Comparison of ENCODE assay signal across 1 cellular context in the genomic region with DNA sequence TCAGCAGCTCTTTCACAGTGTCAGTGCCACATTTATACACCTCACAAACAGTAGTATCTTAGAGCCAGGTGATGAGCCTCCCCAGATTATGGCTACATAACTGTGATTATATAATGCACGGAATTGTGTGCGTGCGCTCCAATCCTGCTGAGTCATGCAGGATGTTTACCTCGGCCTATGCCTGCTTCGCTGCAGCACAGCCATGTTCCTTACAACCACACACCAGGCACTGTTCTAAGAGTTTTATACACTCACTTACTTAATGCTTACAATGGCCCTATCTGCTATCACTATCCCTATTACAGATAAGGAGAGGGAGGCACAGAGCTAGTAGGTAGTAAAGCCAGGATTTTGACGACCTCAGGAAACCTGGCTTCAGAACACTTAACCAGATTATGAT.
A peak's percentile ranks its signal among the peaks of the same experiment; 100 is the strongest.
TF ChIP-seq lines count a peak whose summit lies in the region.

No MANE protein-coding gene starts in this region.

TF ChIP-seq in K562, 482 proteins besides CTCF, POLR2A, EP300 and RAD21 (continued from another document and continues in another):
- TF ChIP-seq, protein P1, sequence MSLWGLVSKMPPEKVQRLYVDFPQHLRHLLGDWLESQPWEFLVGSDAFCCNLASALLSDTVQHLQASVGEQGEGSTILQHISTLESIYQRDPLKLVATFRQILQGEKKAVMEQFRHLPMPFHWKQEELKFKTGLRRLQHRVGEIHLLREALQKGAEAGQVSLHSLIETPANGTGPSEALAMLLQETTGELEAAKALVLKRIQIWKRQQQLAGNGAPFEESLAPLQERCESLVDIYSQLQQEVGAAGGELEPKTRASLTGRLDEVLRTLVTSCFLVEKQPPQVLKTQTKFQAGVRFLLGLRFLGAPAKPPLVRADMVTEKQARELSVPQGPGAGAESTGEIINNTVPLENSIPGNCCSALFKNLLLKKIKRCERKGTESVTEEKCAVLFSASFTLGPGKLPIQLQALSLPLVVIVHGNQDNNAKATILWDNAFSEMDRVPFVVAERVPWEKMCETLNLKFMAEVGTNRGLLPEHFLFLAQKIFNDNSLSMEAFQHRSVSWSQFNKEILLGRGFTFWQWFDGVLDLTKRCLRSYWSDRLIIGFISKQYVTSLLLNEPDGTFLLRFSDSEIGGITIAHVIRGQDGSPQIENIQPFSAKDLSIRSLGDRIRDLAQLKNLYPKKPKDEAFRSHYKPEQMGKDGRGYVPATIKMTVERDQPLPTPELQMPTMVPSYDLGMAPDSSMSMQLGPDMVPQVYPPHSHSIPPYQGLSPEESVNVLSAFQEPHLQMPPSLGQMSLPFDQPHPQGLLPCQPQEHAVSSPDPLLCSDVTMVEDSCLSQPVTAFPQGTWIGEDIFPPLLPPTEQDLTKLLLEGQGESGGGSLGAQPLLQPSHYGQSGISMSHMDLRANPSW (CRISPR knock-in tag; IDR thresholded peaks at IDR 0.05) = no peak
- no peak for TF ChIP-seq MCM5 (IDR thresholded peaks at IDR 0.05; ENCODE audit: low read depth)
- no peak for TF ChIP-seq XRCC4 (IDR thresholded peaks at IDR 0.05; ENCODE audit: extremely low read depth, insufficient read depth, insufficient read length)
- no peak for TF ChIP-seq ZNF197 (CRISPR knock-in tag; IDR thresholded peaks at IDR 0.05; ENCODE audit: low read depth)
- TF ChIP-seq POLR2H (tag; IDR thresholded peaks at IDR 0.05; ENCODE audit: low read depth) = no peak
- no peak for TF ChIP-seq SETDB1 (IDR thresholded peaks at IDR 0.05; ENCODE audit: low read length)
- peak; percentile 60 for TF ChIP-seq ZFP36 (IDR thresholded peaks at IDR 0.05; ENCODE audit: low read depth, low read length, partially characterized antibody)
- TF ChIP-seq BACH1 (tag; IDR thresholded peaks at IDR 0.05) = peak; percentile 91
- TF ChIP-seq SRSF1 (IDR thresholded peaks at IDR 0.05; ENCODE audit: low read depth, low read length) = no peak
- no peak for TF ChIP-seq RBM17 (IDR thresholded peaks at IDR 0.05; ENCODE audit: borderline replicate concordance, low read depth, low read length)
- TF ChIP-seq, protein P2, sequence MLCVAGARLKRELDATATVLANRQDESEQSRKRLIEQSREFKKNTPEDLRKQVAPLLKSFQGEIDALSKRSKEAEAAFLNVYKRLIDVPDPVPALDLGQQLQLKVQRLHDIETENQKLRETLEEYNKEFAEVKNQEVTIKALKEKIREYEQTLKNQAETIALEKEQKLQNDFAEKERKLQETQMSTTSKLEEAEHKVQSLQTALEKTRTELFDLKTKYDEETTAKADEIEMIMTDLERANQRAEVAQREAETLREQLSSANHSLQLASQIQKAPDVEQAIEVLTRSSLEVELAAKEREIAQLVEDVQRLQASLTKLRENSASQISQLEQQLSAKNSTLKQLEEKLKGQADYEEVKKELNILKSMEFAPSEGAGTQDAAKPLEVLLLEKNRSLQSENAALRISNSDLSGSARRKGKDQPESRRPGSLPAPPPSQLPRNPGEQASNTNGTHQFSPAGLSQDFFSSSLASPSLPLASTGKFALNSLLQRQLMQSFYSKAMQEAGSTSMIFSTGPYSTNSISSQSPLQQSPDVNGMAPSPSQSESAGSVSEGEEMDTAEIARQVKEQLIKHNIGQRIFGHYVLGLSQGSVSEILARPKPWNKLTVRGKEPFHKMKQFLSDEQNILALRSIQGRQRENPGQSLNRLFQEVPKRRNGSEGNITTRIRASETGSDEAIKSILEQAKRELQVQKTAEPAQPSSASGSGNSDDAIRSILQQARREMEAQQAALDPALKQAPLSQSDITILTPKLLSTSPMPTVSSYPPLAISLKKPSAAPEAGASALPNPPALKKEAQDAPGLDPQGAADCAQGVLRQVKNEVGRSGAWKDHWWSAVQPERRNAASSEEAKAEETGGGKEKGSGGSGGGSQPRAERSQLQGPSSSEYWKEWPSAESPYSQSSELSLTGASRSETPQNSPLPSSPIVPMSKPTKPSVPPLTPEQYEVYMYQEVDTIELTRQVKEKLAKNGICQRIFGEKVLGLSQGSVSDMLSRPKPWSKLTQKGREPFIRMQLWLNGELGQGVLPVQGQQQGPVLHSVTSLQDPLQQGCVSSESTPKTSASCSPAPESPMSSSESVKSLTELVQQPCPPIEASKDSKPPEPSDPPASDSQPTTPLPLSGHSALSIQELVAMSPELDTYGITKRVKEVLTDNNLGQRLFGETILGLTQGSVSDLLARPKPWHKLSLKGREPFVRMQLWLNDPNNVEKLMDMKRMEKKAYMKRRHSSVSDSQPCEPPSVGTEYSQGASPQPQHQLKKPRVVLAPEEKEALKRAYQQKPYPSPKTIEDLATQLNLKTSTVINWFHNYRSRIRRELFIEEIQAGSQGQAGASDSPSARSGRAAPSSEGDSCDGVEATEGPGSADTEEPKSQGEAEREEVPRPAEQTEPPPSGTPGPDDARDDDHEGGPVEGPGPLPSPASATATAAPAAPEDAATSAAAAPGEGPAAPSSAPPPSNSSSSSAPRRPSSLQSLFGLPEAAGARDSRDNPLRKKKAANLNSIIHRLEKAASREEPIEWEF (CRISPR knock-in tag; IDR thresholded peaks at IDR 0.05) = peak; percentile 75; the same call in 1 of the 2 replicates
- TF ChIP-seq HDAC2 (IDR thresholded peaks at IDR 0.05) = no peak
- TF ChIP-seq NRF1 (conservative IDR thresholded peaks at IDR 0.05 in 1 of 2, IDR thresholded peaks at IDR 0.05 in 1 of 2) = no peak
- TF ChIP-seq CC2D1A (IDR thresholded peaks at IDR 0.05) = no peak
- TF ChIP-seq DIDO1 (tag; IDR thresholded peaks at IDR 0.05; ENCODE audit: low read depth) = no peak
- no peak for TF ChIP-seq TAF9B (IDR thresholded peaks at IDR 0.05; ENCODE audit: partially characterized antibody)
- no peak for TF ChIP-seq TCF7 (IDR thresholded peaks at IDR 0.05; ENCODE audit: borderline replicate concordance)
- no peak for TF ChIP-seq RFX1 (IDR thresholded peaks at IDR 0.05)
- peak; percentile 35 for TF ChIP-seq BRD9 (IDR thresholded peaks at IDR 0.05; ENCODE audit: low read depth, partially characterized antibody)
- no peak for TF ChIP-seq TAF15 (IDR thresholded peaks at IDR 0.05; ENCODE audit: low read depth, low read length)
- TF ChIP-seq CBFA2T2 (conservative IDR thresholded peaks at IDR 0.05) = no peak
- TF ChIP-seq, protein P3, sequence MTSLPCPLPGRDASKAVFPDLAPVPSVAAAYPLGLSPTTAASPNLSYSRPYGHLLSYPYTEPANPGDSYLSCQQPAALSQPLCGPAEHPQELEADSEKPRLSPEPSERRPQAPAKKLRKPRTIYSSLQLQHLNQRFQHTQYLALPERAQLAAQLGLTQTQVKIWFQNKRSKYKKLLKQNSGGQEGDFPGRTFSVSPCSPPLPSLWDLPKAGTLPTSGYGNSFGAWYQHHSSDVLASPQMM (CRISPR knock-in tag; IDR thresholded peaks at IDR 0.05) = no peak
- no peak for TF ChIP-seq ZNF79 (CRISPR knock-in tag; IDR thresholded peaks at IDR 0.05; ENCODE audit: low read depth)
- TF ChIP-seq, protein P4, sequence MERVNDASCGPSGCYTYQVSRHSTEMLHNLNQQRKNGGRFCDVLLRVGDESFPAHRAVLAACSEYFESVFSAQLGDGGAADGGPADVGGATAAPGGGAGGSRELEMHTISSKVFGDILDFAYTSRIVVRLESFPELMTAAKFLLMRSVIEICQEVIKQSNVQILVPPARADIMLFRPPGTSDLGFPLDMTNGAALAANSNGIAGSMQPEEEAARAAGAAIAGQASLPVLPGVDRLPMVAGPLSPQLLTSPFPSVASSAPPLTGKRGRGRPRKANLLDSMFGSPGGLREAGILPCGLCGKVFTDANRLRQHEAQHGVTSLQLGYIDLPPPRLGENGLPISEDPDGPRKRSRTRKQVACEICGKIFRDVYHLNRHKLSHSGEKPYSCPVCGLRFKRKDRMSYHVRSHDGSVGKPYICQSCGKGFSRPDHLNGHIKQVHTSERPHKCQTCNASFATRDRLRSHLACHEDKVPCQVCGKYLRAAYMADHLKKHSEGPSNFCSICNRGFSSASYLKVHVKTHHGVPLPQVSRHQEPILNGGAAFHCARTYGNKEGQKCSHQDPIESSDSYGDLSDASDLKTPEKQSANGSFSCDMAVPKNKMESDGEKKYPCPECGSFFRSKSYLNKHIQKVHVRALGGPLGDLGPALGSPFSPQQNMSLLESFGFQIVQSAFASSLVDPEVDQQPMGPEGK (CRISPR knock-in tag; IDR thresholded peaks at IDR 0.05; ENCODE audit: borderline replicate concordance) = no peak
- TF ChIP-seq MYBL2 (IDR thresholded peaks at IDR 0.05; ENCODE audit: low read depth) = no peak
- TF ChIP-seq MYBL2 (CRISPR knock-in tag; IDR thresholded peaks at IDR 0.05; ENCODE audit: borderline replicate concordance) = no peak
- TF ChIP-seq BHLHE40 (IDR thresholded peaks at IDR 0.05; ENCODE audit: low read length) = no peak
- TF ChIP-seq SOX6 (IDR thresholded peaks at IDR 0.05) = no peak
- no peak for TF ChIP-seq ZFX (CRISPR knock-in tag; IDR thresholded peaks at IDR 0.05)
- 0 out of 2 replicates have a peak, but pooled peaks have one; percentile 13 for TF ChIP-seq BCOR (IDR thresholded peaks at IDR 0.05)
- TF ChIP-seq SREBF2 (CRISPR knock-in tag; IDR thresholded peaks at IDR 0.05) = no peak
- TF ChIP-seq KLF6 (CRISPR knock-in tag; IDR thresholded peaks at IDR 0.05; ENCODE audit: borderline replicate concordance) = peak; percentile 69; the same call in 1 of the 2 replicates
- no peak for TF ChIP-seq SNIP1 (IDR thresholded peaks at IDR 0.05; ENCODE audit: low read depth)
- TF ChIP-seq PCBP1 (IDR thresholded peaks at IDR 0.05; ENCODE audit: low read depth, low read length, poor library complexity, severe bottlenecking) = no peak
- TF ChIP-seq, protein P5, sequence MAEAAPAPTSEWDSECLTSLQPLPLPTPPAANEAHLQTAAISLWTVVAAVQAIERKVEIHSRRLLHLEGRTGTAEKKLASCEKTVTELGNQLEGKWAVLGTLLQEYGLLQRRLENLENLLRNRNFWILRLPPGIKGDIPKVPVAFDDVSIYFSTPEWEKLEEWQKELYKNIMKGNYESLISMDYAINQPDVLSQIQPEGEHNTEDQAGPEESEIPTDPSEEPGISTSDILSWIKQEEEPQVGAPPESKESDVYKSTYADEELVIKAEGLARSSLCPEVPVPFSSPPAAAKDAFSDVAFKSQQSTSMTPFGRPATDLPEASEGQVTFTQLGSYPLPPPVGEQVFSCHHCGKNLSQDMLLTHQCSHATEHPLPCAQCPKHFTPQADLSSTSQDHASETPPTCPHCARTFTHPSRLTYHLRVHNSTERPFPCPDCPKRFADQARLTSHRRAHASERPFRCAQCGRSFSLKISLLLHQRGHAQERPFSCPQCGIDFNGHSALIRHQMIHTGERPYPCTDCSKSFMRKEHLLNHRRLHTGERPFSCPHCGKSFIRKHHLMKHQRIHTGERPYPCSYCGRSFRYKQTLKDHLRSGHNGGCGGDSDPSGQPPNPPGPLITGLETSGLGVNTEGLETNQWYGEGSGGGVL (CRISPR knock-in tag; IDR thresholded peaks at IDR 0.05) = no peak
- TF ChIP-seq, protein P6, sequence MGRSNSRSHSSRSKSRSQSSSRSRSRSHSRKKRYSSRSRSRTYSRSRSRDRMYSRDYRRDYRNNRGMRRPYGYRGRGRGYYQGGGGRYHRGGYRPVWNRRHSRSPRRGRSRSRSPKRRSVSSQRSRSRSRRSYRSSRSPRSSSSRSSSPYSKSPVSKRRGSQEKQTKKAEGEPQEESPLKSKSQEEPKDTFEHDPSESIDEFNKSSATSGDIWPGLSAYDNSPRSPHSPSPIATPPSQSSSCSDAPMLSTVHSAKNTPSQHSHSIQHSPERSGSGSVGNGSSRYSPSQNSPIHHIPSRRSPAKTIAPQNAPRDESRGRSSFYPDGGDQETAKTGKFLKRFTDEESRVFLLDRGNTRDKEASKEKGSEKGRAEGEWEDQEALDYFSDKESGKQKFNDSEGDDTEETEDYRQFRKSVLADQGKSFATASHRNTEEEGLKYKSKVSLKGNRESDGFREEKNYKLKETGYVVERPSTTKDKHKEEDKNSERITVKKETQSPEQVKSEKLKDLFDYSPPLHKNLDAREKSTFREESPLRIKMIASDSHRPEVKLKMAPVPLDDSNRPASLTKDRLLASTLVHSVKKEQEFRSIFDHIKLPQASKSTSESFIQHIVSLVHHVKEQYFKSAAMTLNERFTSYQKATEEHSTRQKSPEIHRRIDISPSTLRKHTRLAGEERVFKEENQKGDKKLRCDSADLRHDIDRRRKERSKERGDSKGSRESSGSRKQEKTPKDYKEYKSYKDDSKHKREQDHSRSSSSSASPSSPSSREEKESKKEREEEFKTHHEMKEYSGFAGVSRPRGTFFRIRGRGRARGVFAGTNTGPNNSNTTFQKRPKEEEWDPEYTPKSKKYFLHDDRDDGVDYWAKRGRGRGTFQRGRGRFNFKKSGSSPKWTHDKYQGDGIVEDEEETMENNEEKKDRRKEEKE (IDR thresholded peaks at IDR 0.05; ENCODE audit: borderline replicate concordance in 1 of 2, control insufficient read depth in 1 of 2, low read depth in 2 of 2, low read length in 1 of 2) = no peak
- TF ChIP-seq HMG20B (CRISPR knock-in tag; IDR thresholded peaks at IDR 0.05) = no peak
- TF ChIP-seq NR2C1 (IDR thresholded peaks at IDR 0.05) = no peak
- TF ChIP-seq NR2C1 (tag; IDR thresholded peaks at IDR 0.05) = peak; percentile 70; the same call in 1 of the 2 replicates
- no peak for TF ChIP-seq HEY1 (CRISPR knock-in tag; IDR thresholded peaks at IDR 0.05; ENCODE audit: borderline replicate concordance)
- TF ChIP-seq, protein P7, sequence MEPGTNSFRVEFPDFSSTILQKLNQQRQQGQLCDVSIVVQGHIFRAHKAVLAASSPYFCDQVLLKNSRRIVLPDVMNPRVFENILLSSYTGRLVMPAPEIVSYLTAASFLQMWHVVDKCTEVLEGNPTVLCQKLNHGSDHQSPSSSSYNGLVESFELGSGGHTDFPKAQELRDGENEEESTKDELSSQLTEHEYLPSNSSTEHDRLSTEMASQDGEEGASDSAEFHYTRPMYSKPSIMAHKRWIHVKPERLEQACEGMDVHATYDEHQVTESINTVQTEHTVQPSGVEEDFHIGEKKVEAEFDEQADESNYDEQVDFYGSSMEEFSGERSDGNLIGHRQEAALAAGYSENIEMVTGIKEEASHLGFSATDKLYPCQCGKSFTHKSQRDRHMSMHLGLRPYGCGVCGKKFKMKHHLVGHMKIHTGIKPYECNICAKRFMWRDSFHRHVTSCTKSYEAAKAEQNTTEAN (CRISPR knock-in tag; IDR thresholded peaks at IDR 0.05) = no peak
- TF ChIP-seq CEBPB (tag; IDR thresholded peaks at IDR 0.05) = no peak
- TF ChIP-seq ZZZ3 (IDR thresholded peaks at IDR 0.05) = no peak
- TF ChIP-seq POLR3A (IDR thresholded peaks at IDR 0.05; ENCODE audit: borderline replicate concordance, extremely low read depth, insufficient read depth, insufficient read length) = no peak
- no peak for TF ChIP-seq HSF4 (CRISPR knock-in tag; IDR thresholded peaks at IDR 0.05; ENCODE audit: borderline replicate concordance)
- TF ChIP-seq, protein P8, sequence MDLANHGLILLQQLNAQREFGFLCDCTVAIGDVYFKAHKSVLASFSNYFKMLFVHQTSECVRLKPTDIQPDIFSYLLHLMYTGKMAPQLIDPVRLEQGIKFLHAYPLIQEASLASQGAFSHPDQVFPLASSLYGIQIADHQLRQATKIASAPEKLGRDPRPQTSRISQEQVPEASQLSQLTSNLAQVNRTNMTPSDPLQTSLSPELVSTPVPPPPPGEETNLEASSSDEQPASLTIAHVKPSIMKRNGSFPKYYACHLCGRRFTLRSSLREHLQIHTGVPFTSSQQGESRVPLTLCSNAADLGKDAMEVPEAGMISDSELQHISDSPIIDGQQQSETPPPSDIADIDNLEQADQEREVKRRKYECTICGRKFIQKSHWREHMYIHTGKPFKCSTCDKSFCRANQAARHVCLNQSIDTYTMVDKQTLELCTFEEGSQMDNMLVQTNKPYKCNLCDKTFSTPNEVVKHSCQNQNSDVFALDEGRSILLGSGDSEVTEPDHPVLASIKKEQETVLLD (IDR thresholded peaks at IDR 0.05) = no peak
- no peak for TF ChIP-seq BRCA1 (IDR thresholded peaks at IDR 0.05)
- no peak for TF ChIP-seq BRCA1 (CRISPR knock-in tag; IDR thresholded peaks at IDR 0.05)
- TF ChIP-seq SRF (CRISPR knock-in tag; IDR thresholded peaks at IDR 0.05) = 0 out of 4 replicates have a peak, but pooled peaks of 1 of the 2 experiments have one; percentile 24
- no peak for TF ChIP-seq XRCC3 (IDR thresholded peaks at IDR 0.05)
